2 cellular contexts compared by ENCODE assay signal in genomic region chr11:73217131-73217809, GRCh38.
TF ChIP-seq lines count a peak whose summit lies in the region.

No MANE protein-coding gene starts in this region.

TF ChIP-seq in A549, 52 proteins besides CTCF, POLR2A, EP300 and RAD21:
- no peak for TF ChIP-seq SMC3 (IDR thresholded peaks at IDR 0.05)
- no peak for TF ChIP-seq HES2 (IDR thresholded peaks at IDR 0.05)
- TF ChIP-seq ZSCAN20 (CRISPR knock-in tag; IDR thresholded peaks at IDR 0.05): no peak

TF ChIP-seq in endothelial cell of umbilical vein, 7 proteins besides CTCF, POLR2A, EP300 and RAD21:
- no peak for TF ChIP-seq FOS (IDR thresholded peaks at IDR 0.05; ENCODE audit: borderline replicate concordance, insufficient read depth, low read length)
